ENCODE assay signal across 9 cellular contexts in the genomic region with DNA sequence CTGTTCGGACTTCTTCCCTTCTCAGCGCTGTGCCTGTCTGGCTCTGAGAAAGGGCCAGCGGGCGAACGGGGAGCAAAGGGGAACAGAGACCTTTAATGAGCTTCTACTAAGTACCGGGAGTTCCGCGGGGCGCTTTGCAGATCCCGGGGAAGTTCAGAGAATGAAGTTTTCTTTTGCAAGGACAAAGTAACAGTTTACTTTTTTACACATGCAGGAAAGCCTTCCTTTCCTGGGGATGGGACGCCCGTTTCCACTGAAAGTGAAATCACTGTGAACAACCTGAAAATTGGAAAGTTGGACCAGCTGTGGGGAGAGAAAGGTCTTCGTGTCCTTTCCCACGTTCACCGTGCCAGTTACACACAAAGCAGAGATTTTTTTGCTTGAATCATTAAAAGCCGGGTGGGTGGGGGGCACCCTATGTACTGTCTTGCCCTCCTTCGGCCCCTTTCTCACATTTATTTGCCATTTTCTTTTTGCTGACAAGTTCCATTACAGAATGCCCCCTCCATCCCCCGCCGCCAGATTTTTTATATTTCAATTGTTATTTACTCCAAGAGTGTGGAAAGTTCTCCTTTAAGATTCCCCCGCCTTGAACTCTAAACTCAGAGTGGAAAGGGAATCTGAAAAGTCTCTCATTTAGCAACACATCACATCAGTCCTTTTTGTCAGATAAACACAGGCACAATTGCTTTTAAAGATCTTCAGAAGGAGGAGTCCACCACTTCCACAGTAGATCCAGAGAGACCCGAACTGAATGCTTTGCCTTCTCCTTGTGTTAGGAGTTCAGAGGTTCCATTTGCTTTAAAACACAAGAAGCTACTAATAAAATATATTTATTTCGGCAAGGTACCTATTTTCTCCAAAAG. TPM values are rescaled to one million over a fixed set of nuclear protein-coding genes. Genes with fewer than 3 reads are reported as not detected.
DNase-seq lines count a peak whose midpoint lies in the region; ATAC-seq, FAIRE-seq and TF ChIP-seq lines count a peak whose summit lies in the region.
"Had no signal": no experiment of that assay in that cellular context is flagged by ENCODE, and none has a peak within 500 bp of the region (broad histone marks: within the 10 kb centered on the region; RNA-seq: fewer than 3 reads in every experiment).

No MANE protein-coding gene starts in this region.

- ATAC-seq in GM19372 (IDR thresholded peaks at IDR 0.05; ENCODE audit: low read depth, unreplicated experiment): peak; percentile 11
- ATAC-seq in naive thymus-derived CD8-positive, alpha-beta T cell: peak in 1 of 2 donors; percentile 11

- H3K4me1 Mint-ChIP-seq in naive thymus-derived CD8-positive, alpha-beta T cell: peaks cover 13 to 22% (median 20%) of the 10 kb centered on the region in 4 donors

- peaks cover 30 to 79% (median 65%) of the 10 kb centered on the region in 5 donors for H3K27me3 Mint-ChIP-seq in naive thymus-derived CD8-positive, alpha-beta T cell

- H3K27me3 ChIP-seq in ACC112 (ENCODE audit: insufficient read depth, low read length) (no peaks in the 10 kb centered on the region), Peyer's patch (peaks cover 0 to 11% of the 10 kb centered on the region in 2 donors), endocrine pancreas (ENCODE audit: control insufficient read depth, insufficient read depth, low read length) (no peaks in the 10 kb centered on the region)

- peaks cover 69% of the 10 kb centered on the region for H3K79me2 ChIP-seq in ACC112 (ENCODE audit: control insufficient read depth, insufficient read depth, low read length, unreplicated experiment)

- no peaks in the 10 kb centered on the region for H3K9me3 Mint-ChIP-seq in naive thymus-derived CD8-positive, alpha-beta T cell

- H3K36me3 ChIP-seq in ACC112 (ENCODE audit: insufficient read depth, low read length) (peaks cover 35% of the 10 kb centered on the region), Peyer's patch (no peaks in the 10 kb centered on the region), endocrine pancreas (ENCODE audit: control insufficient read depth, insufficient read depth, low read length) (no peaks in the 10 kb centered on the region)
- H3K36me3 ChIP-seq: neutrophil had no signal

- no peak for TF ChIP-seq CTCF in Peyer's patch (IDR thresholded peaks at IDR 0.05)

- H3K9me3 ChIP-seq in Peyer's patch (no peaks in the 10 kb centered on the region), endocrine pancreas (ENCODE audit: control insufficient read depth, low read length) (no peaks in the 10 kb centered on the region)
- H3K9me3 ChIP-seq: neutrophil had no signal

- DNase-seq in Peyer's patch (peak in 1 of 3 donors; percentile 46), erythroblast (lab: John Stamatoyannopoulos, UW) (no peak), HTR-8/SVneo (ENCODE audit: insufficient read length, low spot score) (no peak), RKO (ENCODE audit: low spot score) (no peak)
- peak in 1 of 10 donors; percentile 8 for DNase-seq in naive thymus-derived CD8-positive, alpha-beta T cell

- H3K4me1 ChIP-seq in ACC112 (ENCODE audit: control insufficient read depth, insufficient read depth, low read length, unreplicated experiment) (peaks cover 42% of the 10 kb centered on the region), Peyer's patch (peaks cover 0 to 8% (median 3%) of the 10 kb centered on the region in 4 donors), endocrine pancreas (ENCODE audit: control insufficient read depth, insufficient read depth, low read length) (no peaks in the 10 kb centered on the region)

- H3K4me3 ChIP-seq in ACC112 (ENCODE audit: low read depth, low read length) (peak overlapping the region; percentile 79), Peyer's patch (peak overlapping the region; percentile 35 to 58 (median 48)), endocrine pancreas (ENCODE audit: control insufficient read depth, insufficient read depth, low read length) (peak overlapping the region; percentile 35)

- POLR2A ChIA-PET in naive thymus-derived CD8-positive, alpha-beta T cell (lab: Charles Lee): no interaction called here

- H3K36me3 Mint-ChIP-seq in naive thymus-derived CD8-positive, alpha-beta T cell: peaks cover 0 to 3% (median 3%) of the 10 kb centered on the region in 3 donors

- H3K27ac ChIP-seq in ACC112 (ENCODE audit: low read depth, low read length) (peak overlapping the region; percentile 98), Peyer's patch (peak overlapping the region; percentile 52 to 90 (median 71))
- H3K27ac ChIP-seq: neutrophil had no signal

- peak overlapping the region; percentile 53 for H2AFZ ChIP-seq in ACC112 (ENCODE audit: low read length, unreplicated experiment)

- FAIRE-seq in HTR-8/SVneo (lab: Jason Lieb, UNC): no peak

- peak overlapping the region; percentile 72 to 88 (median 83) for H3K4me3 Mint-ChIP-seq in naive thymus-derived CD8-positive, alpha-beta T cell

- peak overlapping the region; percentile 51 for H3K9ac ChIP-seq in endocrine pancreas (ENCODE audit: control insufficient read depth, insufficient read depth, low read length)

- peak overlapping the region in 2 of 10 donors; percentile 11 to 61 for H3K27ac Mint-ChIP-seq in naive thymus-derived CD8-positive, alpha-beta T cell

- TF ChIP-seq POLR2A in Peyer's patch (IDR thresholded peaks at IDR 0.05) (no peak), erythroblast (IDR thresholded peaks at IDR 0.05; ENCODE audit: low read length) (no peak)

RNA-seq across cellular contexts. Expression of a gene that starts 1.1 kb away (rescaled TPM):
- total RNA-seq in Peyer's patch: 100 to 1,000 TPM in 1 of 4 donors, 10 to 100 TPM in 3; 28.0 to 152 (median 72.8) TPM
- total RNA-seq in naive thymus-derived CD8-positive, alpha-beta T cell: under 1 TPM in 1 of 2 experiments, not detected in 1; 0.05 TPM
- 1 to 10 TPM in 1 of 3 donors, under 1 TPM in 2; 0.42 to 1.3 (median 0.83) TPM for polyA plus RNA-seq in naive thymus-derived CD8-positive, alpha-beta T cell

Comparison
In these comparisons a context has a peak if more than half of its experiments do, and no peak if none do; other contexts are left out.
1. RNA of a gene that starts 1.1 kb away (total RNA-seq): 28.0 to 152 TPM in Peyer's patch; 0.05 TPM in naive thymus-derived CD8-positive, alpha-beta T cell; every median in the first group is over 10 times any median in the second.
2. Peak in every context shown above with its lines, with median percentiles within 50 percentile points of each other: H3K4me3 ChIP-seq.